In the genomic region with DNA sequence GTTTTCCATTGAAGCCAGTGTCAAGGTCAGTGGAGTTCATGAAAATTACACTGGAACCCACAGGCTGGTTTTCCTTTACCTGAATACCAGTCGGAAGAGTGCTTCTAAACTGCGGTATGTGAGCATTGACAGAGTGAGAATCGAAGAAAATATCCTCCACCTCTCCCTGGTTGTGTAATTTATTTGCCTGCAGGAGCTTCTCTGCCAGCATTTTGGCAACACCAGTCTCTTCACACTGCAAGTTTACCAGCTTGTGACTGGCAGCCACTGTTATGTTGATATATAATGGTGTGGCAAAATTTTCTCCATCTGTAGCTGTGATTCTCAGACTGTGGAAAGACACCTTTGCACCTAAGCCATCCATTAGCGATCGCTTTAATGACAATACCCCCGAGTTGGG, we compare ENCODE assay signal across 22 cellular contexts. TPM values are rescaled to one million over a fixed set of nuclear protein-coding genes. Genes with fewer than 3 reads are reported as not detected.
"Had no signal": no experiment of that assay in that cellular context is flagged by ENCODE, and none has a peak within 500 bp of the region (broad histone marks: within the 10 kb centered on the region; RNA-seq: fewer than 3 reads in every experiment).

No MANE protein-coding gene starts in this region.

- H3K4me1 ChIP-seq: spleen had no signal

- DNase-seq: central memory CD4-positive, alpha-beta T cell; cortex of kidney; dorsolateral prefrontal cortex; effector CD8-positive, alpha-beta T cell; glutamatergic neuron; immature natural killer cell; lower lobe of right lung; naive B cell; occipital lobe; pancreas; spleen; stimulated activated CD4-positive, alpha-beta T cell treated with anti-CD3 and anti-CD28 coated beads, Interleukin-15, amount 100 ng/mL, for 24 hours; stimulated activated CD4-positive, alpha-beta T cell treated with anti-CD3 and anti-CD28 coated beads, Interleukin-1b, Interleukin-23, amount 100 ng/mL, for 48 hours; stimulated activated CD4-positive, alpha-beta T cell treated with anti-CD3 and anti-CD28 coated beads, Interleukin-4, amount 100 ng/mL, for 24 hours; stimulated activated naive B cell treated with anti-CD40 and anti-IgM and Interleukin-4, amounts not matched to agents 10 μg/mL and 1 μg/mL and 100 μg/mL, for 72 hours; stimulated activated naive CD8-positive, alpha-beta T cell treated with anti-CD3 and anti-CD28 coated beads, Interleukin-15, amount 100 ng/mL, for 72 hours; testis had no signal

- H3K36me3 ChIP-seq: spleen had no signal

- H3K4me3 ChIP-seq: dorsolateral prefrontal cortex, esophagus muscularis mucosa, gastroesophageal sphincter, lower lobe of right lung, pancreas, spleen, testis, tibial nerve had no signal

- H3K27me3 ChIP-seq: esophagus muscularis mucosa, gastroesophageal sphincter, pancreas, spleen, testis, tibial nerve had no signal

- FAIRE-seq: endometrium, pancreas had no signal

- ATAC-seq: gastroesophageal sphincter; lower lobe of right lung; pancreas; sciatic nerve; stimulated activated naive B cell treated with anti-CD40 and anti-IgM and Interleukin-4, amounts not matched to agents 10 μg/mL and 1 μg/mL and 100 μg/mL, for 72 hours; stimulated activated naive CD8-positive, alpha-beta T cell treated with anti-CD3 and anti-CD28 coated beads, Interleukin-15, amount 100 ng/mL, for 72 hours had no signal

- H3K9me3 ChIP-seq: esophagus muscularis mucosa, gastroesophageal sphincter, lower lobe of right lung, pancreas, spleen, testis, tibial nerve had no signal

- H3K27ac ChIP-seq: dorsolateral prefrontal cortex, gastroesophageal sphincter, lower lobe of right lung, pancreas, spleen, testis, tibial nerve had no signal

RNA-seq across cellular contexts. Expression of gene FAT1, which starts 16.1 kb away (rescaled TPM):
- polyA plus RNA-seq: immature natural killer cell had no signal
